In the genomic region with DNA sequence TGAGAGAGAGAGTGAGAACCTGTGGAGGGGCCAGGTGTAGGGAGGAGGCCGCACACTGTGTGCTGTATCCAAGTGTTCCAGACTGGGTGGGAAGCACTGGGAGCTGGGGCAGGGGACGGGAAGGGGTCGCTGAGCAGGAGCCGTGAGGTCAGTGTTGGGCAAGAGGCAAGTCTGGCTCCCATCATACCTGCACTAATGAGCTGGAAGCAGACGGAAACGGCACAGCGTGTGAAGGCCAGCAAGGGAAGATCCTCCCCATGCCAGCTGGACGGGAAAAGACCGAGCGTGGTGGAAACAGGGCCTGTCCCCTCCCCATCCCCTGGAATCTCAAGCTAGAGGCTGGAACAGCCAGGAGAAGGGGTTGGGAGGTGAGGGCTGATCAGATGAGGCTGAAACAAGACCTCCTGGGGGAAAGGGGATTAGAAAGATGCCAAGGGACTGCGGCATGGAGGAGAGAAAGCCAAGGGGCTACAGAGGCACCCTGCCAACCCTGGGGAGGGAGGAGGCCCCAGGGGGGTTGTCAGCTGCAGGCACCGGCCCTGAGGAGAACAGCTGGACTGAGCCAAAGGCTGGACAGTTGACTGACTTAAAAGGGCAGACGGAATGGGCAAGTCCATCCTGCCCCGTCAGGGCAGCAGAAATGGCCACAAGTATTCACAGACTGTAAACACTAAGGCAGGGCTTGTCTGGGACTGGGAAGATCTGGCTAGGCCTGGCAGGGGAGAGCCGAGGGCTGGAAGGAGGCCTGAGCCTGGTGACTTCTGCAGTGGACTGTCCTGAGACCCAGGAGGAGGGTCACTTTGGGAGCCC, we compare ENCODE assay signal across 14 cellular contexts. TPM values are rescaled to one million over a fixed set of nuclear protein-coding genes. Genes with fewer than 3 reads are reported as not detected.
DNase-seq lines count a peak whose midpoint lies in the region; ATAC-seq and TF ChIP-seq lines count a peak whose summit lies in the region.
"Had no signal": no experiment of that assay in that cellular context is flagged by ENCODE, and none has a peak within 500 bp of the region (broad histone marks: within the 10 kb centered on the region; RNA-seq: fewer than 3 reads in every experiment).

No MANE protein-coding gene starts in this region.

- WGBS in spleen, 5 donors, result 73 to 86% (median 80%) methylated on average over 15 of the region's 15 CpGs

- ATAC-seq in WTC11 (no peak; the same call in 1 of the 2 replicates), HG03432 (IDR thresholded peaks at IDR 0.05; ENCODE audit: unreplicated experiment) (no peak)
- ATAC-seq: activated naive CD4-positive, alpha-beta T cell treated with anti-CD3 and anti-CD28 coated beads, Interleukin-2, amount 50 U/mL, for 72 hours had no signal

- peaks cover 0 to 15% (median 3%) of the 10 kb centered on the region in 6 donors for H3K4me1 ChIP-seq in spleen
- H3K4me1 ChIP-seq: HAP-1, SJSA1 had no signal

- intact Hi-C loops in spleen (cut with DNase I; ENCODE audit: low total_unique reads), result no loop called here

- CTCF ChIA-PET in WTC11 (lab: Charles Lee), result interaction anchor here (0.9 to 5.5 kb wide), 3 partner anchors 19 to 99 kb away, joined by 3 to 32 read pairs (median 4); a partner anchor contains a TSS

- H3K9me3 Mint-ChIP-seq in WTC11, result no peaks in the 10 kb centered on the region
- H3K9me3 Mint-ChIP-seq in glutamatergic neuron (ENCODE audit: unreplicated experiment), result peaks cover 12% of the 10 kb centered on the region
- no peaks in the 10 kb centered on the region for H3K9me3 Mint-ChIP-seq in endothelial cell (ENCODE audit: unreplicated experiment)
- H3K9me3 Mint-ChIP-seq: activated naive CD4-positive, alpha-beta T cell treated with anti-CD3 and anti-CD28 coated beads, Interleukin-2, amount 50 U/mL, for 72 hours had no signal

- no peak overlapping the region for H3K4me3 ChIP-seq in spleen
- H3K4me3 ChIP-seq: BLaER1 treated with 17β-estradiol and CSF1 and Interleukin-3, amounts not matched to agents 10 nM and 100 nM; HAP-1; SJSA1 had no signal

- no peaks in the 10 kb centered on the region for H3K9me3 ChIP-seq in spleen
- H3K9me3 ChIP-seq: BLaER1 treated with 17β-estradiol and CSF1 and Interleukin-3, amounts not matched to agents 10 nM and 100 nM; HAP-1; SJSA1 had no signal

- POLR2A ChIA-PET in WTC11 (lab: Charles Lee), result no interaction called here

- no peak for TF ChIP-seq POLR2A in spleen (IDR thresholded peaks at IDR 0.05)

- H3K27ac Mint-ChIP-seq in WTC11 (peak overlapping the region; percentile 57; the same call in 1 of the 2 replicates), glutamatergic neuron (ENCODE audit: unreplicated experiment) (peak overlapping the region; percentile 18), endothelial cell (ENCODE audit: unreplicated experiment) (no peak overlapping the region)

- TF ChIP-seq CTCF in WTC11 (IDR thresholded peaks at IDR 0.05) (no peak), glutamatergic neuron (IDR thresholded peaks at IDR 0.05; ENCODE audit: partially characterized antibody, unreplicated experiment) (no peak), spleen (IDR thresholded peaks at IDR 0.05 in 8 of 11, conservative IDR thresholded peaks at IDR 0.05 in 3 of 11) (no peak), endothelial cell (IDR thresholded peaks at IDR 0.05; ENCODE audit: unreplicated experiment) (no peak)

- DNase-seq in WTC11 (ENCODE audit: low spot score) (no peak), glutamatergic neuron (no peak), lung microvascular endothelial cell (ENCODE audit: low read depth in 2 of 2) (peak; percentile 13 to 40), spleen (peak; percentile 35), GF-D8 (lab: John Stamatoyannopoulos, UW) (no peak), endothelial cell (ENCODE audit: low spot score) (no peak)
- DNase-seq: activated T-cell treated with anti-CD3 and anti-CD28 coated beads, Interleukin-2, amount 50 U/mL, for 1 hour; NCI-H187 treated with DMSO at 0.1 percent for 48 hours; NCI-H446 treated with DMSO at 0.1 percent for 48 hours had no signal

- no peak overlapping the region for H3K27ac ChIP-seq in spleen
- H3K27ac ChIP-seq: BLaER1 treated with 17β-estradiol and CSF1 and Interleukin-3, amounts not matched to agents 10 nM and 100 nM; SJSA1 had no signal

- H3K36me3 Mint-ChIP-seq in WTC11 (no peaks in the 10 kb centered on the region), glutamatergic neuron (ENCODE audit: unreplicated experiment) (no peaks in the 10 kb centered on the region), endothelial cell (ENCODE audit: low read depth, unreplicated experiment) (peaks cover 5% of the 10 kb centered on the region)
- H3K36me3 Mint-ChIP-seq: activated naive CD4-positive, alpha-beta T cell treated with anti-CD3 and anti-CD28 coated beads, Interleukin-2, amount 50 U/mL, for 72 hours had no signal

- peaks cover 28% of the 10 kb centered on the region for H3K4me1 Mint-ChIP-seq in WTC11
- peaks cover 29% of the 10 kb centered on the region for H3K4me1 Mint-ChIP-seq in glutamatergic neuron (ENCODE audit: low read depth, unreplicated experiment)
- H3K4me1 Mint-ChIP-seq in endothelial cell (ENCODE audit: unreplicated experiment), result peaks cover 4% of the 10 kb centered on the region

- no peak overlapping the region for H3K4me3 Mint-ChIP-seq in WTC11
- H3K4me3 Mint-ChIP-seq in glutamatergic neuron (ENCODE audit: unreplicated experiment), result peak overlapping the region; percentile 22
- no peak overlapping the region for H3K4me3 Mint-ChIP-seq in endothelial cell (ENCODE audit: unreplicated experiment)

- H3K27me3 ChIP-seq in spleen (replicated peaks in 1 of 7), result no peaks in the 10 kb centered on the region
- H3K27me3 ChIP-seq: BLaER1 treated with 17β-estradiol and CSF1 and Interleukin-3, amounts not matched to agents 10 nM and 100 nM; SJSA1 had no signal

- no peaks in the 10 kb centered on the region for H3K36me3 ChIP-seq in spleen
- H3K36me3 ChIP-seq: BLaER1 treated with 17β-estradiol and CSF1 and Interleukin-3, amounts not matched to agents 10 nM and 100 nM; HAP-1; SJSA1 had no signal

- H3K27me3 Mint-ChIP-seq in WTC11 (ENCODE audit: low read depth) (no peaks in the 10 kb centered on the region; the same call in 1 of the 2 replicates), glutamatergic neuron (ENCODE audit: unreplicated experiment) (peaks cover 12% of the 10 kb centered on the region), endothelial cell (ENCODE audit: unreplicated experiment) (peaks cover 5% of the 10 kb centered on the region)

TF ChIP-seq in WTC11, 78 proteins besides CTCF, POLR2A, EP300 and RAD21:
- TF ChIP-seq ZNF121 (CRISPR knock-in tag; IDR thresholded peaks at IDR 0.05) (peak; percentile 62; the same call in 1 of the 2 replicates), NFYB (CRISPR knock-in tag; conservative IDR thresholded peaks at IDR 0.05; ENCODE audit: low read depth) (no peak), SMAD4 (CRISPR knock-in tag; IDR thresholded peaks at IDR 0.05) (no peak)

RNA-seq across cellular contexts. Expression of a gene that starts 19.0 kb away (rescaled TPM):
- 1.2 TPM in 3 replicates for total RNA-seq in WTC11 (2021)
- 1.2 TPM for total RNA-seq in glutamatergic neuron (ENCODE audit: unreplicated experiment)
- 6.2 and 44.9 TPM in 2 replicates for total RNA-seq in lung microvascular endothelial cell
- 10 to 100 TPM in 1 of 7 donors, 1 to 10 TPM in 6; 4.3 to 10.7 (median 6.3) TPM for total RNA-seq in spleen
- 1 to 10 TPM; 3.4 to 6.7 (median 4.2) TPM for polyA plus RNA-seq in spleen
- total RNA-seq in endothelial cell (ENCODE audit: unreplicated experiment), result 1.9 TPM

Comparison
In these comparisons a context has a peak if more than half of its experiments do, and no peak if none do; other contexts are left out.
1. DNase-seq: peak in lung microvascular endothelial cell (2 of 2) and spleen (single experiment); none in WTC11 (single experiment), glutamatergic neuron (single experiment), GF-D8 (single experiment) and endothelial cell (single experiment).